18 cellular contexts compared by ENCODE assay signal in the genomic region with DNA sequence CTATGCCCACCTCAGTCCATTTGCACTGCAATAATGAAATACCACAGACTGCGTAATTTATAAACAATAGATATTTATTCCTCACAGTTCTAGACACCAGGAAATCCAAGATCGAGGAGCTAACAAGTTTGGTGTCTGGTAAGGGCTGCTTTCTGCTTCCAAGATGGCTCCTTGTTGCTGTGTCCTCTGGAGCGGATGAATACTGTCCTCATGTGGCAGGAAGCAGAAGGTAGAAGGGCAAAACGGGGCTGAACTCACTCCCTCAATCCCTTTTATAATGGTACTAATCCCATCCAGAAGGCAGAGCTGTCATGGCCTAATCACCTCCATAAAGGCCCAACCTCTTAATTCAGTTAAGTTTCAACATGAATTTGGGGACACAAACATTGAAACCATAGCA.
A peak's percentile ranks its signal among the peaks of the same experiment; 100 is the strongest.
DNase-seq lines count a peak whose midpoint lies in the region; ATAC-seq and TF ChIP-seq lines count a peak whose summit lies in the region.
"Had no signal": no experiment of that assay in that cellular context is flagged by ENCODE, and none has a peak within 500 bp of the region (broad histone marks: within the 10 kb centered on the region; RNA-seq: fewer than 3 reads in every experiment).

No MANE protein-coding gene starts in this region.

- no peaks in the 10 kb centered on the region for H3K36me3 Mint-ChIP-seq in GM23338 (ENCODE audit: low read depth)
- H3K36me3 Mint-ChIP-seq: brain, CD14-positive monocyte, memory B cell had no signal

- no peak overlapping the region for H3K27ac ChIP-seq in ACC112 (ENCODE audit: low read depth, low read length)
- H3K27ac ChIP-seq in GM23338 (ENCODE audit: low read depth), result no peak overlapping the region
- H3K27ac ChIP-seq in SK-N-SH (ENCODE audit: low read depth in 2 of 2, low read length in 1 of 2), result no peak overlapping the region

- CTCF ChIA-PET in SK-N-SH (lab: Yijun Ruan, JAX), result interaction anchor here (1.0 kb wide), 1 partner anchor 24 kb away, joined by 3 read pairs; no protein-coding TSS in a partner anchor

- H3K27me3 Mint-ChIP-seq in GM23338 (ENCODE audit: insufficient read depth, low read depth, poor library complexity), result no peaks in the 10 kb centered on the region
- H3K27me3 Mint-ChIP-seq: activated T-helper 17 cell treated with anti-CD3 and anti-CD28 coated beads, Interleukin-2, amount 50 U/mL, for 72 hours; brain had no signal

- 26% methylated on average over 4 of the region's 4 CpGs for WGBS in SK-N-SH (ENCODE audit: low lambda C conversion rate)

- H3K36me3 ChIP-seq in ACC112 (ENCODE audit: insufficient read depth, low read length), result no peaks in the 10 kb centered on the region
- no peaks in the 10 kb centered on the region for H3K36me3 ChIP-seq in GM23338 (ENCODE audit: insufficient read depth)
- no peaks in the 10 kb centered on the region for H3K36me3 ChIP-seq in SK-N-SH (replicated peaks in 1 of 2; ENCODE audit: control insufficient read depth in 1 of 2, insufficient read depth in 2 of 2, low read length in 1 of 2)

- DNase-seq in GM23338 (ENCODE audit: low spot score) (peak; percentile 15), SK-N-SH (no peak), fibroblast of pulmonary artery (ENCODE audit: low read depth) (peak; percentile 8), sciatic nerve (ENCODE audit: low spot score) (no peak)
- DNase-seq: GOT3; NCI-H1417 treated with DMSO at 0.1 percent for 48 hours; NK-92 treated with Interleukin-12 subunit alpha and Interleukin-12 subunit beta, amount 100 ng/mL, for 24 hours; stimulated activated CD4-positive, alpha-beta T cell treated with anti-CD3 and anti-CD28 coated beads, Interleukin-4, amount 100 ng/mL, for 1 hour; stimulated activated naive CD4-positive, alpha-beta T cell had no signal

- H3K4me3 ChIP-seq in ACC112 (ENCODE audit: low read depth, low read length) (no peak overlapping the region), GM23338 (no peak overlapping the region), SK-N-SH (ENCODE audit: low read depth in 2 of 2, low read length in 1 of 2) (no peak overlapping the region), fibroblast of pulmonary artery (replicated peaks; ENCODE audit: low read depth, low read length) (no peak overlapping the region)

- H3K4me3 Mint-ChIP-seq in GM23338, result no peak overlapping the region
- H3K4me3 Mint-ChIP-seq: activated T-helper 17 cell treated with anti-CD3 and anti-CD28 coated beads, Interleukin-2, amount 50 U/mL, for 72 hours; brain; CD14-positive monocyte; memory B cell had no signal

- no peak for TF ChIP-seq EP300 in SK-N-SH (IDR thresholded peaks at IDR 0.05; ENCODE audit: borderline replicate concordance in 1 of 2, low read depth in 1 of 2, low read length in 1 of 2)

- TF ChIP-seq CTCF in GM23338 (conservative IDR thresholded peaks at IDR 0.05; ENCODE audit: low read depth in 2 of 2) (peak; percentile 29 to 77), SK-N-SH (IDR thresholded peaks at IDR 0.05) (no peak), fibroblast of pulmonary artery (IDR thresholded peaks at IDR 0.05; ENCODE audit: low read length, missing control alignments) (peak; percentile 2)

- H3K27me3 ChIP-seq in ACC112 (ENCODE audit: insufficient read depth, low read length), result no peaks in the 10 kb centered on the region
- no peaks in the 10 kb centered on the region for H3K27me3 ChIP-seq in GM23338 (ENCODE audit: insufficient read depth)
- no peaks in the 10 kb centered on the region; the same call in 1 of the 2 replicates for H3K27me3 ChIP-seq in SK-N-SH (ENCODE audit: insufficient read depth)

- intact Hi-C loops in sciatic nerve (cut with DNase I), result no loop called here

- H3K9me2 ChIP-seq in GM23338 (ENCODE audit: insufficient read depth), result no peaks in the 10 kb centered on the region
- H3K9me2 ChIP-seq in SK-N-SH, result no peaks in the 10 kb centered on the region

- no peak overlapping the region for H3K4me2 ChIP-seq in GM23338
- no peak overlapping the region for H3K4me2 ChIP-seq in SK-N-SH

- H3K27ac Mint-ChIP-seq in GM23338, result no peak overlapping the region
- H3K27ac Mint-ChIP-seq: activated T-helper 17 cell treated with anti-CD3 and anti-CD28 coated beads, Interleukin-2, amount 50 U/mL, for 72 hours; CD14-positive monocyte; memory B cell; progenitor cell of endocrine pancreas had no signal

- no peak overlapping the region for H3K9ac ChIP-seq in SK-N-SH

- H3K79me2 ChIP-seq in ACC112 (ENCODE audit: control insufficient read depth, insufficient read depth, low read length, unreplicated experiment) (no peaks in the 10 kb centered on the region), GM23338 (replicated peaks; ENCODE audit: insufficient read depth) (no peaks in the 10 kb centered on the region), SK-N-SH (ENCODE audit: insufficient read depth) (no peaks in the 10 kb centered on the region)

- H3F3A ChIP-seq in GM23338 (replicated peaks; ENCODE audit: low read depth) (no peaks in the 10 kb centered on the region), SK-N-SH (replicated peaks; ENCODE audit: insufficient read depth) (no peaks in the 10 kb centered on the region)

- peak; percentile 26; the same call in 1 of the 2 replicates for TF ChIP-seq RAD21 in SK-N-SH (IDR thresholded peaks at IDR 0.05; ENCODE audit: low read length)

- H3K9me3 ChIP-seq in SK-N-SH, result no peaks in the 10 kb centered on the region

- H3K9me3 Mint-ChIP-seq in GM23338, result no peaks in the 10 kb centered on the region; the same call in 2 of the 3 replicates
- H3K9me3 Mint-ChIP-seq: activated T-helper 17 cell treated with anti-CD3 and anti-CD28 coated beads, Interleukin-2, amount 50 U/mL, for 72 hours had no signal

- no peaks in the 10 kb centered on the region for H3K4me1 Mint-ChIP-seq in GM23338
- H3K4me1 Mint-ChIP-seq: activated T-helper 17 cell treated with anti-CD3 and anti-CD28 coated beads, Interleukin-2, amount 50 U/mL, for 72 hours; memory B cell had no signal

- POLR2A ChIA-PET in SK-N-SH (lab: Yijun Ruan, JAX), result no interaction called here

- H2AFZ ChIP-seq in ACC112 (ENCODE audit: low read length, unreplicated experiment) (peak overlapping the region; percentile 51), GM23338 (0 out of 2 replicates have a peak overlapping the region, but pooled peaks have one; percentile 1), SK-N-SH (ENCODE audit: low read depth) (no peak overlapping the region)

- no peak; the same call in 2 of the 3 replicates for ATAC-seq in GM23338
- no peak for ATAC-seq in HG02884 (IDR thresholded peaks at IDR 0.05; ENCODE audit: unreplicated experiment)
- ATAC-seq in sciatic nerve, result no peak
- no peak for ATAC-seq in GM18517 (IDR thresholded peaks at IDR 0.05; ENCODE audit: unreplicated experiment)
- ATAC-seq in GM18498 (IDR thresholded peaks at IDR 0.05; ENCODE audit: unreplicated experiment), result no peak
- ATAC-seq: activated T-helper 17 cell treated with anti-CD3 and anti-CD28 coated beads, Interleukin-2, amount 50 U/mL, for 72 hours had no signal

- H4K20me1 ChIP-seq in GM23338 (replicated peaks; ENCODE audit: insufficient read depth), result no peaks in the 10 kb centered on the region
- H4K20me1 ChIP-seq in SK-N-SH (ENCODE audit: insufficient read depth), result no peaks in the 10 kb centered on the region

- peaks cover 11% of the 10 kb centered on the region for H3K4me1 ChIP-seq in ACC112 (ENCODE audit: control insufficient read depth, insufficient read depth, low read length, unreplicated experiment)
- no peaks in the 10 kb centered on the region for H3K4me1 ChIP-seq in GM23338 (ENCODE audit: insufficient read depth)
- no peaks in the 10 kb centered on the region; a peak in 1 of 4 replicates for H3K4me1 ChIP-seq in SK-N-SH (ENCODE audit: control insufficient read depth in 1 of 2, insufficient read depth in 2 of 2, low read depth in 1 of 2, low read length in 1 of 2)

TF ChIP-seq in SK-N-SH, 30 proteins besides CTCF, POLR2A, EP300 and RAD21 (continues in another document):
- TF ChIP-seq, protein P1, sequence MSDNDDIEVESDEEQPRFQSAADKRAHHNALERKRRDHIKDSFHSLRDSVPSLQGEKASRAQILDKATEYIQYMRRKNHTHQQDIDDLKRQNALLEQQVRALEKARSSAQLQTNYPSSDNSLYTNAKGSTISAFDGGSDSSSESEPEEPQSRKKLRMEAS (IDR thresholded peaks at IDR 0.05; ENCODE audit: low read depth), result no peak
- no peak for TF ChIP-seq FOXM1 (IDR thresholded peaks at IDR 0.05; ENCODE audit: low read depth)
- TF ChIP-seq SMC3 (IDR thresholded peaks at IDR 0.05; ENCODE audit: low read depth, low read length), result no peak
- TF ChIP-seq, protein P2, sequence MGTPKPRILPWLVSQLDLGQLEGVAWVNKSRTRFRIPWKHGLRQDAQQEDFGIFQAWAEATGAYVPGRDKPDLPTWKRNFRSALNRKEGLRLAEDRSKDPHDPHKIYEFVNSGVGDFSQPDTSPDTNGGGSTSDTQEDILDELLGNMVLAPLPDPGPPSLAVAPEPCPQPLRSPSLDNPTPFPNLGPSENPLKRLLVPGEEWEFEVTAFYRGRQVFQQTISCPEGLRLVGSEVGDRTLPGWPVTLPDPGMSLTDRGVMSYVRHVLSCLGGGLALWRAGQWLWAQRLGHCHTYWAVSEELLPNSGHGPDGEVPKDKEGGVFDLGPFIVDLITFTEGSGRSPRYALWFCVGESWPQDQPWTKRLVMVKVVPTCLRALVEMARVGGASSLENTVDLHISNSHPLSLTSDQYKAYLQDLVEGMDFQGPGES (IDR thresholded peaks at IDR 0.05; ENCODE audit: low read depth, low read length), result no peak
- no peak for TF ChIP-seq SIN3A (IDR thresholded peaks at IDR 0.05; ENCODE audit: borderline replicate concordance, low read depth, low read length)
- TF ChIP-seq, protein P3, sequence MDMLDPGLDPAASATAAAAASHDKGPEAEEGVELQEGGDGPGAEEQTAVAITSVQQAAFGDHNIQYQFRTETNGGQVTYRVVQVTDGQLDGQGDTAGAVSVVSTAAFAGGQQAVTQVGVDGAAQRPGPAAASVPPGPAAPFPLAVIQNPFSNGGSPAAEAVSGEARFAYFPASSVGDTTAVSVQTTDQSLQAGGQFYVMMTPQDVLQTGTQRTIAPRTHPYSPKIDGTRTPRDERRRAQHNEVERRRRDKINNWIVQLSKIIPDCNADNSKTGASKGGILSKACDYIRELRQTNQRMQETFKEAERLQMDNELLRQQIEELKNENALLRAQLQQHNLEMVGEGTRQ (IDR thresholded peaks at IDR 0.05; ENCODE audit: borderline replicate concordance, low read depth, low read length), result no peak
- no peak for TF ChIP-seq RXRA (IDR thresholded peaks at IDR 0.05; ENCODE audit: borderline replicate concordance, low read depth)
- no peak for TF ChIP-seq GABPA (IDR thresholded peaks at IDR 0.05; ENCODE audit: low read depth)
- TF ChIP-seq TEAD4 (IDR thresholded peaks at IDR 0.05; ENCODE audit: borderline replicate concordance, insufficient read depth), result no peak
- TF ChIP-seq, protein P4, sequence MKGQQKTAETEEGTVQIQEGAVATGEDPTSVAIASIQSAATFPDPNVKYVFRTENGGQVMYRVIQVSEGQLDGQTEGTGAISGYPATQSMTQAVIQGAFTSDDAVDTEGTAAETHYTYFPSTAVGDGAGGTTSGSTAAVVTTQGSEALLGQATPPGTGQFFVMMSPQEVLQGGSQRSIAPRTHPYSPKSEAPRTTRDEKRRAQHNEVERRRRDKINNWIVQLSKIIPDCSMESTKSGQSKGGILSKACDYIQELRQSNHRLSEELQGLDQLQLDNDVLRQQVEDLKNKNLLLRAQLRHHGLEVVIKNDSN (IDR thresholded peaks at IDR 0.05; ENCODE audit: borderline replicate concordance, low read depth), result no peak
- TF ChIP-seq RFX5 (IDR thresholded peaks at IDR 0.05; ENCODE audit: low read length), result no peak
- TF ChIP-seq ELF1 (IDR thresholded peaks at IDR 0.05), result no peak

Comparison
In these comparisons a context has a peak if more than half of its experiments do, and no peak if none do; other contexts are left out.
1. DNase-seq: peak in GM23338 (single experiment) and fibroblast of pulmonary artery (single experiment); none in SK-N-SH (single experiment) and sciatic nerve (single experiment).